ENCODE assay signal across 8 cellular contexts in the genomic region with DNA sequence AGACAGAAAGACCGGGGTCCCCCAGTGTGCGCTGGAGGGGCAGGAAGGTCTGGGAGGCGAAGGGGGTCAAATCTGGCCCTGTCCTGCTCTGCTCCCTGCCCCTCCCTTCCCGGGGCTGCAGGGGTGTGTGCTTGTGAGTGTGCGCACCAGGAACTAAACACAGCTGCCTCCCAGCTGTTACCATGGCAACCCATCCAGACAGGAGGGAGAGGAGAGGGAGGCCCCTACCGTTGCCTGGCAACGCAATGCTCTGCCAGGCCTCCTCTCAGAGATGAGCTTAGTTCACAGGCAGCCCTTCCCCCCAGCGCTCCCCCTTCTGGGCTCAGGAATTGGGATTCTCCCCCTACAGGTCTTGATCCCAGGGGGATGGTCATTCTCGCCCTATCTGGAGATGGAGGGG. TPM values are rescaled to one million over a fixed set of nuclear protein-coding genes. Genes with fewer than 3 reads are reported as not detected.
A peak's percentile ranks its signal among the peaks of the same experiment; 100 is the strongest.
DNase-seq lines count a peak whose midpoint lies in the region; ATAC-seq, FAIRE-seq and TF ChIP-seq lines count a peak whose summit lies in the region.

No MANE protein-coding gene starts in this region.

- ATAC-seq in SK-N-SH treated with all-trans-retinoic acid at 6 μM for 48 hours, result peak; percentile 86
- no peak for ATAC-seq in HG03139 (IDR thresholded peaks at IDR 0.05; ENCODE audit: unreplicated experiment)

- no peak for FAIRE-seq in HTR-8/SVneo (lab: Jason Lieb, UNC)

- peak in 5 of 6 experiments; percentile 15 to 34 (median 27) for DNase-seq in stimulated activated naive CD4-positive, alpha-beta T cell (lab: John Stamatoyannopoulos, UW)
- DNase-seq in stimulated activated naive CD4-positive, alpha-beta T cell treated with Interleukin-2 at 50 U/mL for 16 hours (lab: John Stamatoyannopoulos, UW), result no peak
- DNase-seq in NCI-H187 treated with DMSO at 0.1 percent for 48 hours (lab: John Stamatoyannopoulos, UW), result peak; percentile 96
- DNase-seq in fibroblast of gingiva (ENCODE audit: low read depth), result peak; percentile 73
- DNase-seq in renal cortical epithelial cell (ENCODE audit: low read depth), result peak; percentile 47
- DNase-seq in HTR-8/SVneo (ENCODE audit: insufficient read length, low spot score), result no peak

TF ChIP-seq in SK-N-SH treated with all-trans-retinoic acid at 6 μM for 48 hours, 23 proteins besides CTCF, POLR2A, EP300 and RAD21:
- TF ChIP-seq, protein P1, sequence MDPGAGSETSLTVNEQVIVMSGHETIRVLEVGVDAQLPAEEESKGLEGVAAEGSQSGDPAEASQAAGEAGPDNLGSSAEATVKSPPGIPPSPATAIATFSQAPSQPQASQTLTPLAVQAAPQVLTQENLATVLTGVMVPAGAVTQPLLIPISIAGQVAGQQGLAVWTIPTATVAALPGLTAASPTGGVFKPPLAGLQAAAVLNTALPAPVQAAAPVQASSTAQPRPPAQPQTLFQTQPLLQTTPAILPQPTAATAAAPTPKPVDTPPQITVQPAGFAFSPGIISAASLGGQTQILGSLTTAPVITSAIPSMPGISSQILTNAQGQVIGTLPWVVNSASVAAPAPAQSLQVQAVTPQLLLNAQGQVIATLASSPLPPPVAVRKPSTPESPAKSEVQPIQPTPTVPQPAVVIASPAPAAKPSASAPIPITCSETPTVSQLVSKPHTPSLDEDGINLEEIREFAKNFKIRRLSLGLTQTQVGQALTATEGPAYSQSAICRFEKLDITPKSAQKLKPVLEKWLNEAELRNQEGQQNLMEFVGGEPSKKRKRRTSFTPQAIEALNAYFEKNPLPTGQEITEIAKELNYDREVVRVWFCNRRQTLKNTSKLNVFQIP (CRISPR knock-in tag; IDR thresholded peaks at IDR 0.05; ENCODE audit: borderline replicate concordance, low read depth), result no peak
- no peak for TF ChIP-seq ZNF565 (CRISPR knock-in tag; conservative IDR thresholded peaks at IDR 0.05; ENCODE audit: low read depth)
- TF ChIP-seq OSR1 (CRISPR knock-in tag; IDR thresholded peaks at IDR 0.05), result no peak
- no peak for TF ChIP-seq ZNF70 (CRISPR knock-in tag; IDR thresholded peaks at IDR 0.05)
- TF ChIP-seq PPARA (CRISPR knock-in tag; IDR thresholded peaks at IDR 0.05; ENCODE audit: borderline replicate concordance), result no peak

RNA-seq across cellular contexts. Expression of a gene that starts 6.1 kb away (rescaled TPM):
- 0.20 TPM in 1 of 2 replicates, not detected in the other for total RNA-seq in renal cortical epithelial cell

RNA-seq across cellular contexts. Expression of a gene that starts 10.8 kb away (rescaled TPM):
- total RNA-seq in renal cortical epithelial cell, result 14.6 and 25.2 TPM in 2 replicates

RNA-seq across cellular contexts. Expression of a gene that starts 25.8 kb away (rescaled TPM):
- total RNA-seq in renal cortical epithelial cell, result not detected in 2 replicates

RNA-seq across cellular contexts. Expression of a gene that starts 49.2 kb away (rescaled TPM):
- 4.2 and 8.2 TPM in 2 replicates for total RNA-seq in renal cortical epithelial cell

RNA-seq across cellular contexts. Expression of a gene that starts 53.5 kb away (rescaled TPM):
- total RNA-seq in renal cortical epithelial cell, result 13.1 and 29.7 TPM in 2 replicates

Comparison
In these comparisons a context has a peak if more than half of its experiments do, and no peak if none do; other contexts are left out.
1. DNase-seq: peak in stimulated activated naive CD4-positive, alpha-beta T cell (5 of 6), NCI-H187 treated with DMSO at 0.1 percent for 48 hours (single experiment), fibroblast of gingiva (single experiment) and renal cortical epithelial cell (single experiment); none in stimulated activated naive CD4-positive, alpha-beta T cell treated with Interleukin-2 at 50 U/mL for 16 hours (single experiment) and HTR-8/SVneo (single experiment).